Comparison of ENCODE assay signal across 1 cellular context in genomic region chr3:26099692-26100091, GRCh38.
TF ChIP-seq lines count a peak whose summit lies in the region.

No MANE protein-coding gene starts in this region.

TF ChIP-seq in GM12878, 131 proteins besides CTCF, POLR2A, EP300 and RAD21 (continued from another document):
- no peak for TF ChIP-seq BCL3 (IDR thresholded peaks at IDR 0.05; ENCODE audit: borderline replicate concordance, insufficient read depth, low read depth, low read length, poor library complexity, severe bottlenecking)
- TF ChIP-seq JUND (IDR thresholded peaks at IDR 0.05; ENCODE audit: low read depth, low read length), result no peak
- peak; percentile 92 for TF ChIP-seq TCF7 (IDR thresholded peaks at IDR 0.05; ENCODE audit: borderline replicate concordance)
- TF ChIP-seq MTA3 (IDR thresholded peaks at IDR 0.05; ENCODE audit: borderline replicate concordance, low read length), result 0 out of 2 replicates have a peak, but pooled peaks have one; percentile 31
- peak; percentile 71 for TF ChIP-seq JUNB (IDR thresholded peaks at IDR 0.05)
- TF ChIP-seq EGR1 (IDR thresholded peaks at IDR 0.05; ENCODE audit: borderline replicate concordance in 1 of 2, low read depth in 2 of 2, low read length in 2 of 2), result no peak
- TF ChIP-seq NFIC (IDR thresholded peaks at IDR 0.05; ENCODE audit: low read depth, low read length), result peak; percentile 45; the same call in 1 of the 2 replicates
